In genomic region chr5:95644351-95645042, GRCh38 we compare ENCODE assay signal across 8 cellular contexts. TPM values are rescaled to one million over a fixed set of nuclear protein-coding genes. Genes with fewer than 3 reads are reported as not detected.
DNase-seq lines count a peak whose midpoint lies in the region; ATAC-seq and TF ChIP-seq lines count a peak whose summit lies in the region.

No MANE protein-coding gene starts in this region.

- 0% methylated on average over 1 of the region's 4 CpGs; no CpG with 5 or more reads in 1 of the 2 experiments for WGBS in IMR-90 (ENCODE audit: extremely low coverage in 2 of 2, insufficient read length in 1 of 2), 2 experiments

- peaks cover 28% of the 10 kb centered on the region for H3K4me1 Mint-ChIP-seq in activated naive CD8-positive, alpha-beta T cell treated with anti-CD3 and anti-CD28 coated beads for 36 hours

- peak overlapping the region; percentile 35 for H3K14ac ChIP-seq in IMR-90 (replicated peaks; ENCODE audit: low read depth, low read length)

- no peak overlapping the region for H3K23ac ChIP-seq in IMR-90 (ENCODE audit: low read depth, low read length)

- H2AK9ac ChIP-seq in IMR-90 (replicated peaks; ENCODE audit: low read depth, low read length, poor library complexity), result no peak overlapping the region

- H3K56ac ChIP-seq in IMR-90 (ENCODE audit: extremely low read depth, insufficient read depth, low read length), result peak overlapping the region; percentile 52; the same call in 1 of the 2 replicates

- H2BK5ac ChIP-seq in IMR-90 (ENCODE audit: low read depth, low read length, poor library complexity, severe bottlenecking), result no peak overlapping the region

- peak; percentile 78 for TF ChIP-seq CTCF in IMR-90 (conservative IDR thresholded peaks at IDR 0.05; ENCODE audit: low read depth, low read length)

- H3K79me1 ChIP-seq in IMR-90 (ENCODE audit: low read depth in 1 of 2, low read length in 2 of 2), result no peaks in the 10 kb centered on the region

- no peak overlapping the region for H3K27ac ChIP-seq in IMR-90 (ENCODE audit: insufficient read depth, low read length)

- BruUV-seq in IMR-90 (replicated peaks; lab: Mats Ljungman, UMichigan), result no TSS peak

- no peaks in the 10 kb centered on the region for H4K20me1 ChIP-seq in IMR-90 (ENCODE audit: insufficient read depth, low read length)

- H4K5ac ChIP-seq in IMR-90 (ENCODE audit: low read depth, low read length), result no peak overlapping the region

- TF ChIP-seq RAD21 in IMR-90 (IDR thresholded peaks at IDR 0.05; ENCODE audit: low read length), result peak; percentile 80

- dilution Hi-C loops in IMR-90 (cut with HindIII; ENCODE audit: low sequenced_read_pairs, unreplicated experiment), result no loop called here

- intact Hi-C loops in IMR-90 (cut with micrococcal nuclease), result loop anchor here (1.0 to 10.0 kb wide), 4 partner anchors 88 to 960 kb away; partner anchors contain the start of gene RHOBTB3

- no peaks in the 10 kb centered on the region for H3K36me3 Mint-ChIP-seq in activated naive CD8-positive, alpha-beta T cell treated with anti-CD3 and anti-CD28 coated beads for 36 hours

- H3K27ac Mint-ChIP-seq in activated naive CD8-positive, alpha-beta T cell treated with anti-CD3 and anti-CD28 coated beads for 36 hours, result peak overlapping the region; percentile 63

- H3K4me1 ChIP-seq in IMR-90 (ENCODE audit: control insufficient read depth, insufficient read depth, low read length), result peaks cover 4% of the 10 kb centered on the region

- peak overlapping the region; percentile 37; the same call in 1 of the 2 replicates for H2AK5ac ChIP-seq in IMR-90 (ENCODE audit: low read depth, low read length)

- H2BK15ac ChIP-seq in IMR-90 (ENCODE audit: low read depth, low read length), result peak overlapping the region; percentile 72; the same call in 1 of the 3 replicates

- no peaks in the 10 kb centered on the region for H3K9me3 ChIP-seq in IMR-90 (ENCODE audit: control insufficient read depth, insufficient read depth, low read length)

- no peak overlapping the region for H3K4me2 ChIP-seq in IMR-90 (ENCODE audit: low read depth, low read length)

- peak overlapping the region; percentile 91 for H2BK20ac ChIP-seq in IMR-90 (ENCODE audit: low read depth, low read length)

- H2BK120ac ChIP-seq in IMR-90 (ENCODE audit: low read depth, low read length), result peak overlapping the region; percentile 76

- POLR2A ChIA-PET in IMR-90 (lab: Charles Lee; ENCODE audit: unreplicated experiment), result no interaction called here

- in situ Hi-C loops in IMR-90 (cut with MboI; ENCODE audit: low sequenced_read_pairs), result loop anchor here (25.0 kb wide), 1 partner anchor 668 kb away; no protein-coding TSS in a partner anchor

- CTCF ChIA-PET in IMR-90 (lab: Yijun Ruan, JAX), result interaction anchor here (0.5 to 1.4 kb wide), 6 partner anchors 15 to 637 kb away, joined by 3 to 5 read pairs (median 3); no protein-coding TSS in a partner anchor

- no peak overlapping the region for H3K18ac ChIP-seq in IMR-90 (ENCODE audit: low read depth, low read length)

- H3K4me3 Mint-ChIP-seq in activated naive CD8-positive, alpha-beta T cell treated with anti-CD3 and anti-CD28 coated beads for 36 hours, result no peak overlapping the region

- H3K27me3 Mint-ChIP-seq in activated naive CD8-positive, alpha-beta T cell treated with anti-CD3 and anti-CD28 coated beads for 36 hours, result peaks cover 4% of the 10 kb centered on the region

- H3K9me1 ChIP-seq in IMR-90 (ENCODE audit: insufficient read depth, low read length), result no peaks in the 10 kb centered on the region

- H3K36me3 ChIP-seq in IMR-90 (ENCODE audit: control insufficient read depth, insufficient read depth, low read length), result no peaks in the 10 kb centered on the region

- DNase-seq in NCI-H1694 treated with DMSO at 0.1 percent for 48 hours (lab: John Stamatoyannopoulos, UW), result peak; percentile 26
- DNase-seq in NCI-H1694 (lab: John Stamatoyannopoulos, UW), result no peak
- DNase-seq in IMR-90, result peak; percentile 65
- peak; percentile 59 to 67 for DNase-seq in SHP77 (lab: John Stamatoyannopoulos, UW)
- peak; percentile 35 for DNase-seq in activated naive CD8-positive, alpha-beta T cell treated with anti-CD3 and anti-CD28 coated beads for 36 hours
- peak; percentile 68 for DNase-seq in iPS-NIHi7 (ENCODE audit: extremely low spot score)
- peak; percentile 21 to 48 for DNase-seq in stimulated activated CD4-positive, alpha-beta T cell treated with anti-CD3 and anti-CD28 coated beads, Interleukin-4, amount 100 ng/mL, for 4 hours

- peak overlapping the region; percentile 51; the same call in 1 of the 2 replicates for H3K4ac ChIP-seq in IMR-90 (ENCODE audit: low read depth, low read length)

- H3K27me3 ChIP-seq in IMR-90 (ENCODE audit: control insufficient read depth, insufficient read depth, low read length), result no peaks in the 10 kb centered on the region

- ATAC-seq in GM21526 (IDR thresholded peaks at IDR 0.05; ENCODE audit: low FRiP score, unreplicated experiment) (peak; percentile 37), IMR-90 (ENCODE audit: low read depth) (peak; percentile 45)

- peak overlapping the region; percentile 71 for H2AFZ ChIP-seq in IMR-90 (replicated peaks; ENCODE audit: low read length, poor library complexity)

- peak overlapping the region; percentile 45; the same call in 1 of the 2 replicates for H3K9ac ChIP-seq in IMR-90 (ENCODE audit: low read depth, low read length)

- no peak for TF ChIP-seq POLR2A in IMR-90 (IDR thresholded peaks at IDR 0.05; ENCODE audit: low read depth, low read length)

- H3K4me3 ChIP-seq in IMR-90 (ENCODE audit: insufficient read depth, low read depth, low read length), result no peak overlapping the region

- H4K8ac ChIP-seq in IMR-90 (ENCODE audit: low read depth in 2 of 2, low read length in 2 of 2), result peak overlapping the region in 1 of 2 experiments; percentile 83; a peak in 2 of 4 replicates

- no peaks in the 10 kb centered on the region for H3K9me3 Mint-ChIP-seq in activated naive CD8-positive, alpha-beta T cell treated with anti-CD3 and anti-CD28 coated beads for 36 hours

- 0 out of 2 replicates have a peak overlapping the region, but pooled peaks have one; percentile 16 for H4K91ac ChIP-seq in IMR-90 (ENCODE audit: insufficient read depth, low read depth, low read length)

TF ChIP-seq in IMR-90, 13 proteins besides CTCF, POLR2A, EP300 and RAD21:
- no peak for TF ChIP-seq RFX5 (IDR thresholded peaks at IDR 0.05; ENCODE audit: low read depth, low read length)
- peak; percentile 66 for TF ChIP-seq SMC3 (IDR thresholded peaks at IDR 0.05; ENCODE audit: low read depth, low read length)

RNA-seq across cellular contexts. Expression of gene RFESD, which starts 2.1 kb away (rescaled TPM):
- 2.7 and 3.6 TPM in 2 replicates for total RNA-seq in IMR-90 (2012; rRNA removed)
- 1.0 and 1.5 TPM in 2 replicates for polyA plus RNA-seq in IMR-90 (2012; rRNA removed)
- 0.12 and 0.47 TPM in 2 replicates for polyA plus RNA-seq in IMR-90 (2012; cell fraction: cytosol; rRNA removed)
- 0.11 and 0.84 TPM in 2 replicates for polyA plus RNA-seq in IMR-90 (2012; cell fraction: nucleus; rRNA removed; ENCODE audit: low replicate concordance)
- total RNA-seq in activated naive CD8-positive, alpha-beta T cell treated with anti-CD3 and anti-CD28 coated beads for 36 hours, result 1 to 10 TPM; 6.1 to 6.2 TPM

RNA-seq across cellular contexts. Expression of gene GPR150, which starts 24.6 kb away (rescaled TPM):
- under 0.01 TPM in 2 replicates for total RNA-seq in IMR-90 (2012; rRNA removed)
- 0.10 and 0.11 TPM in 2 replicates for polyA plus RNA-seq in IMR-90 (2012; rRNA removed)
- polyA plus RNA-seq in IMR-90 (2012; cell fraction: cytosol; rRNA removed), result 0.17 and 0.22 TPM in 2 replicates
- polyA plus RNA-seq in IMR-90 (2012; cell fraction: nucleus; rRNA removed; ENCODE audit: low replicate concordance), result 0.16 and 0.32 TPM in 2 replicates
- under 1 TPM; 0.34 to 0.52 TPM for total RNA-seq in activated naive CD8-positive, alpha-beta T cell treated with anti-CD3 and anti-CD28 coated beads for 36 hours

RNA-seq across cellular contexts. Expression of gene SPATA9, which starts 38.3 kb away (rescaled TPM):
- total RNA-seq in IMR-90 (2012; rRNA removed), result 0.72 and 0.83 TPM in 2 replicates
- 0.66 and 0.86 TPM in 2 replicates for polyA plus RNA-seq in IMR-90 (2012; rRNA removed)
- polyA plus RNA-seq in IMR-90 (2012; cell fraction: cytosol; rRNA removed), result 0.16 and 0.25 TPM in 2 replicates
- polyA plus RNA-seq in IMR-90 (2012; cell fraction: nucleus; rRNA removed; ENCODE audit: low replicate concordance), result 0.21 and 2.0 TPM in 2 replicates
- not detected for total RNA-seq in activated naive CD8-positive, alpha-beta T cell treated with anti-CD3 and anti-CD28 coated beads for 36 hours
